ENCODE assay signal across 17 cellular contexts in the genomic region with DNA sequence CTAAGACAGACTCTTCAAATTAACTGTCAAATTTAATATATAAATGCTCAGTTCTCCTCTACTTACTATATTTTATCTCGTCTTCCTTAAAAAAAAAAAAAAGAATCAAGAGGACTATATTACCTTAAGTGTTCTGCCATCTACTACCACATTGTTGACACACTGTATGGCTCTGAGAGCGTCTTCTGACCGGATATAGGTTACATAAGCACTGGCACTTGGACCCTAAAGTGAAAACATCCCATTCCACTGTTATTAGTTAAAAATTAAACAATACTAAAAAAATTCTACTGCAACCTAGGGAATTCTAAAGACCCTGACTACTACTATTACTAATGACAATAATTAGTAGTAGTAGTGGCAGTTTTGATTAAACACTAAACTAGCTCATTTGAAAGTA.
"Had no signal": no experiment of that assay in that cellular context is flagged by ENCODE, and none has a peak within 500 bp of the region (broad histone marks: within the 10 kb centered on the region; RNA-seq: fewer than 3 reads in every experiment).

No MANE protein-coding gene starts in this region.

- DNase-seq: NCI-H1048, NCI-H1092, NCI-H1105, NCI-H1417 treated with DMSO at 0.1 percent for 48 hours, NCI-H1436, NCI-H1436 treated with DMSO at 0.1 percent for 48 hours, NCI-H187, NCI-H187 treated with DMSO at 0.1 percent for 48 hours, NCI-H1930, NCI-H2029 treated with DMSO at 0.1 percent for 48 hours, NCI-H2081 treated with DMSO at 0.1 percent for 48 hours, NCI-H2171, NCI-H446 treated with DMSO at 0.1 percent for 48 hours, NCI-H510A, NCI-H510A treated with DMSO at 0.1 percent for 48 hours, NCI-H524 treated with DMSO at 0.1 percent for 48 hours had no signal

- H3K27me3 ChIP-seq: MG63 had no signal

- H3K9me3 ChIP-seq: MG63 had no signal

- H3K4me3 ChIP-seq: MG63 had no signal

- H3K36me3 ChIP-seq: MG63 had no signal
